Comparison of ENCODE assay signal across 10 cellular contexts in the genomic region with DNA sequence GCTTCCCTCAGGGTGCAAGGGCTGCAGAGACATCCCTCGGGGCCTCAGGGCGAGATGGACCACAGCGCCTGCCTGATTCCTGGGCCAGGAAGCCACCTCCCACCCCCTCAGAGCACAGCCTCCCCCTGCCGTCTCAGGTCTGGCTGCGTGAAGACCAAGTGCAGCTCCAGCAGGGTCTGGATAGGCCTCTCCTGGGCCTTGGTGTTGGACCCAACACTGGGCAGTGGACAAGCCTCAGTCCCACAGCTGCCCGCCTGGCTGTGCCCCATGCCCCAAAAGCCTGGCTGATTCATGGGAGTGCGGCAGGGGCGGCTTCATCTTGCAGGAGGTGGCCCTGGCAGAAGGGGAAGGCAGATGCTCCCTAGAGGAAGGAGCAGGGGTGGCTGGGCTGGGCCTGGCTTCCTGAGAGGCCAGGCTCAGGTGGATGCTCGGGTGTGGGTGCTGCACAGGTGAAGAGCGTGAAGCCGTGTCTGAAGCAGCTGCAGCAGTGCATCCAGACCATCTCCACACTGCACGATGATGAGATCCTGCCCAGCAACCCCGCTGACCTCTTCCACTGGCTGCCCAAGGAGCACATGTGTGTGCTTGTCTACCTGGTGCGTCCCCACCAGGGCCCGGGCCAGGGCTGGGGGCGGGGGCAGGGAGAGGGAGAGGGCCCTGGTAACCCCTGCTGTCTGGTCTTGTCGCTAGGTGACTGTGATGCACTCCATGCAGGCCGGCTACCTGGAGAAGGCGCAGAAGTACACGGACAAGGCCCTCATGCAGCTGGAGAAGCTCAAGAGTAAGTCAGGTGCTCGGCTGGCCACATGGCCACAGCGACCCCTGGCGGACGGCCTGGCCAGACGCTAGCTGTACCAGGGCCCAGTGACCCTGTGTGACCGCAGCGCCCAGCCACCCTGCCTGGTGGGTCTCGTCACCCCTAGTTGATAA. TPM values are rescaled to one million over a fixed set of nuclear protein-coding genes. Genes with fewer than 3 reads are reported as not detected.
A peak's percentile ranks its signal among the peaks of the same experiment; 100 is the strongest.
DNase-seq lines count a peak whose midpoint lies in the region; ATAC-seq, FAIRE-seq and TF ChIP-seq lines count a peak whose summit lies in the region.
"Had no signal": no experiment of that assay in that cellular context is flagged by ENCODE, and none has a peak within 500 bp of the region (broad histone marks: within the 10 kb centered on the region; RNA-seq: fewer than 3 reads in every experiment).

No MANE protein-coding gene starts in this region.

- no TSS peak for BruUV-seq in PC-9 (replicated peaks; lab: Mats Ljungman, UMichigan)
- BruUV-seq in endothelial cell of umbilical vein (replicated peaks; lab: Mats Ljungman, UMichigan), result no TSS peak

- H3K4me2 ChIP-seq in PC-9 (no peak overlapping the region), endothelial cell of umbilical vein (ENCODE audit: insufficient read depth, low read length) (no peak overlapping the region)

- peak; percentile 11 for DNase-seq in DMS114 treated with DMSO at 0.1 percent for 48 hours (lab: John Stamatoyannopoulos, UW; ENCODE audit: unreplicated experiment)
- peak; percentile 74 for DNase-seq in HTR-8/SVneo (ENCODE audit: insufficient read length, low spot score)
- DNase-seq in PC-9, result peak; percentile 51 to 64
- DNase-seq in endothelial cell of umbilical vein (ENCODE audit: low read depth, low spot score), result peak; percentile 43
- peak; percentile 51 for DNase-seq in mucosa of gallbladder (ENCODE audit: low spot score)
- DNase-seq in posterior vena cava (ENCODE audit: low spot score), result no peak
- DNase-seq: naive B cell had no signal

- H3K27me3 ChIP-seq in PC-9 (ENCODE audit: insufficient read depth, low read depth), result no peaks in the 10 kb centered on the region
- H3K27me3 ChIP-seq in endothelial cell of umbilical vein (ENCODE audit: control insufficient read depth in 2 of 2, insufficient read depth in 2 of 2, low read length in 2 of 2), result no peaks in the 10 kb centered on the region
- H3K27me3 ChIP-seq: SJSA1 had no signal

- H3K79me2 ChIP-seq in PC-9 (ENCODE audit: low read depth) (no peaks in the 10 kb centered on the region), endothelial cell of umbilical vein (ENCODE audit: control insufficient read depth, insufficient read depth, low read length) (no peaks in the 10 kb centered on the region)

- no peak for TF ChIP-seq POLR2A in endothelial cell of umbilical vein (IDR thresholded peaks at IDR 0.05; ENCODE audit: low read depth, low read length)

- H3K36me3 ChIP-seq in PC-9 (ENCODE audit: low read depth) (peaks cover 28% of the 10 kb centered on the region), endothelial cell of umbilical vein (ENCODE audit: control insufficient read depth in 2 of 2, extremely low read depth in 1 of 2, insufficient read depth in 2 of 2, low read length in 2 of 2) (peaks cover 6 to 77% of the 10 kb centered on the region in 2 experiments)

- ATAC-seq in HG03354 (IDR thresholded peaks at IDR 0.05; ENCODE audit: poor library complexity, severe bottlenecking, unreplicated experiment) (no peak), GM18870 (IDR thresholded peaks at IDR 0.05; ENCODE audit: unreplicated experiment) (no peak)

- TF ChIP-seq CTCF in PC-9 (conservative IDR thresholded peaks at IDR 0.05) (peak; percentile 93), endothelial cell of umbilical vein (IDR thresholded peaks at IDR 0.05; ENCODE audit: extremely low read depth in 1 of 2, insufficient read depth in 1 of 2, low read depth in 1 of 2, low read length in 2 of 2) (peak; percentile 87 to 98)

- peak; percentile 90 for FAIRE-seq in HTR-8/SVneo (lab: Jason Lieb, UNC)
- FAIRE-seq in endothelial cell of umbilical vein (lab: Jason Lieb, UNC), result peak; percentile 48

- H3K9ac ChIP-seq in endothelial cell of umbilical vein (replicated peaks; ENCODE audit: extremely low read depth, insufficient read depth, low read length), result no peak overlapping the region

- CTCF ChIA-PET in PC-9 (lab: Charles Lee), result interaction anchor here (0.5 to 0.6 kb wide), 2 partner anchors 22 to 48 kb away, joined by 3 to 10 read pairs; no protein-coding TSS in a partner anchor
- CTCF ChIA-PET in endothelial cell of umbilical vein (lab: Charles Lee), result interaction anchor here (0.6 to 2.7 kb wide), 37 partner anchors 9 to 199 kb away, joined by 3 to 51 read pairs (median 4); a partner anchor contains a TSS

- dilution Hi-C loops in endothelial cell of umbilical vein (cut with MboI; ENCODE audit: extremely low pct_ligation_motif_present, low sequenced_read_pairs), result no loop called here

- H3K4me1 ChIP-seq in PC-9 (replicated peaks; ENCODE audit: insufficient read depth), result no peaks in the 10 kb centered on the region
- H3K4me1 ChIP-seq in endothelial cell of umbilical vein (ENCODE audit: control insufficient read depth, extremely low read depth, insufficient read depth, low read length), result no peaks in the 10 kb centered on the region
- H3K4me1 ChIP-seq: SJSA1 had no signal

- intact Hi-C loops in PC-9 (cut with micrococcal nuclease; ENCODE audit: unreplicated experiment) (no loop called here), endothelial cell of umbilical vein (cut with micrococcal nuclease) (loop anchor here (1.0 kb wide), 1 partner anchor 156 kb away; no protein-coding TSS in a partner anchor), posterior vena cava (cut with DNase I) (no loop called here)

- H2AFZ ChIP-seq in PC-9, result no peak overlapping the region
- no peak overlapping the region for H2AFZ ChIP-seq in endothelial cell of umbilical vein (ENCODE audit: low read depth, low read length)

- H3K9me2 ChIP-seq in PC-9 (ENCODE audit: insufficient read depth), result no peaks in the 10 kb centered on the region

- H3K4me3 ChIP-seq in PC-9 (no peak overlapping the region), endothelial cell of umbilical vein (replicated peaks in 1 of 3; ENCODE audit: insufficient read depth in 1 of 3, low read depth in 1 of 3, low read length in 3 of 3) (no peak overlapping the region)
- H3K4me3 ChIP-seq: SJSA1 had no signal

- H3K27ac ChIP-seq in PC-9 (no peak overlapping the region), endothelial cell of umbilical vein (ENCODE audit: insufficient read depth, low read depth, low read length) (no peak overlapping the region)
- H3K27ac ChIP-seq: SJSA1 had no signal

- no peaks in the 10 kb centered on the region for H3K9me1 ChIP-seq in endothelial cell of umbilical vein (replicated peaks; ENCODE audit: control insufficient read depth, extremely low read depth, insufficient read depth, low read length)

- POLR2A ChIA-PET in PC-9 (lab: Charles Lee; ENCODE audit: unreplicated experiment) (no interaction called here), endothelial cell of umbilical vein (lab: Charles Lee) (no interaction called here)

- peaks cover 5% of the 10 kb centered on the region; the same call in 1 of the 2 replicates for H3F3A ChIP-seq in PC-9 (ENCODE audit: insufficient read depth, low read depth)

- H3K9me3 ChIP-seq in PC-9 (ENCODE audit: insufficient read depth, low read depth) (no peaks in the 10 kb centered on the region), endothelial cell of umbilical vein (replicated peaks; ENCODE audit: control insufficient read depth, insufficient read depth, low read length) (no peaks in the 10 kb centered on the region)
- H3K9me3 ChIP-seq: SJSA1 had no signal

- H4K20me1 ChIP-seq in PC-9 (ENCODE audit: insufficient read depth) (peaks cover 12% of the 10 kb centered on the region), endothelial cell of umbilical vein (replicated peaks; ENCODE audit: control insufficient read depth, extremely low read depth, insufficient read depth, low read length) (no peaks in the 10 kb centered on the region)

TF ChIP-seq in endothelial cell of umbilical vein, 7 proteins besides CTCF, POLR2A, EP300 and RAD21:
- TF ChIP-seq, protein P1, sequence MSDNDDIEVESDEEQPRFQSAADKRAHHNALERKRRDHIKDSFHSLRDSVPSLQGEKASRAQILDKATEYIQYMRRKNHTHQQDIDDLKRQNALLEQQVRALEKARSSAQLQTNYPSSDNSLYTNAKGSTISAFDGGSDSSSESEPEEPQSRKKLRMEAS (IDR thresholded peaks at IDR 0.05; ENCODE audit: insufficient read depth, insufficient read length), result peak; percentile 42
- no peak for TF ChIP-seq MYC (IDR thresholded peaks at IDR 0.05; ENCODE audit: low read depth, low read length)

RNA-seq across cellular contexts. Expression of a gene that starts 21.7 kb away (rescaled TPM):
- total RNA-seq in PC-9 (2021), result 46.1 and 55.2 TPM in 2 replicates
- total RNA-seq in endothelial cell of umbilical vein, result 57.3 and 70.0 TPM in 2 replicates
- polyA plus RNA-seq in endothelial cell of umbilical vein, result 36.9 and 43.4 TPM in 2 replicates
- 22.8 and 25.5 TPM in 2 replicates for polyA plus RNA-seq in endothelial cell of umbilical vein (2011; cell fraction: cytosol; rRNA removed)
- 87.6 and 111 TPM in 2 replicates for polyA plus RNA-seq in endothelial cell of umbilical vein (2011; cell fraction: nucleus; rRNA removed)
- polyA plus RNA-seq in endothelial cell of umbilical vein (2012), result 26.8 and 37.1 TPM in 2 replicates
- polyA minus RNA-seq in endothelial cell of umbilical vein, result 73.9 and 116 TPM in 2 replicates
- 25.5 TPM for polyA minus RNA-seq in endothelial cell of umbilical vein (2011; cell fraction: cytosol; rRNA and poly(A)+ RNA removed)
- 84.2 and 87.9 TPM in 2 replicates for polyA minus RNA-seq in endothelial cell of umbilical vein (2011; cell fraction: nucleus; rRNA and poly(A)+ RNA removed)
- total RNA-seq in mucosa of gallbladder, result 70.1 TPM
- 10 to 100 TPM; 37.1 to 42.0 TPM for total RNA-seq in posterior vena cava

RNA-seq across cellular contexts. Expression of a gene that starts 22.0 kb away (rescaled TPM):
- 39.9 and 56.7 TPM in 2 replicates for total RNA-seq in PC-9 (2021)
- total RNA-seq in endothelial cell of umbilical vein, result 59.9 and 64.7 TPM in 2 replicates
- polyA plus RNA-seq in endothelial cell of umbilical vein, result 38.2 and 41.0 TPM in 2 replicates
- polyA plus RNA-seq in endothelial cell of umbilical vein (2011; cell fraction: cytosol; rRNA removed), result 29.7 and 30.6 TPM in 2 replicates
- 118 and 123 TPM in 2 replicates for polyA plus RNA-seq in endothelial cell of umbilical vein (2011; cell fraction: nucleus; rRNA removed)
- polyA plus RNA-seq in endothelial cell of umbilical vein (2012), result 37.5 and 45.9 TPM in 2 replicates
- 28.6 and 35.9 TPM in 2 replicates for polyA minus RNA-seq in endothelial cell of umbilical vein
- polyA minus RNA-seq in endothelial cell of umbilical vein (2011; cell fraction: cytosol; rRNA and poly(A)+ RNA removed), result 24.4 TPM
- 32.0 and 42.9 TPM in 2 replicates for polyA minus RNA-seq in endothelial cell of umbilical vein (2011; cell fraction: nucleus; rRNA and poly(A)+ RNA removed)
- total RNA-seq in mucosa of gallbladder, result 53.1 TPM
- total RNA-seq in posterior vena cava, result 10 to 100 TPM; 25.8 to 30.4 TPM
